Comparison of ENCODE assay signal across 1 cellular context in the genomic region with DNA sequence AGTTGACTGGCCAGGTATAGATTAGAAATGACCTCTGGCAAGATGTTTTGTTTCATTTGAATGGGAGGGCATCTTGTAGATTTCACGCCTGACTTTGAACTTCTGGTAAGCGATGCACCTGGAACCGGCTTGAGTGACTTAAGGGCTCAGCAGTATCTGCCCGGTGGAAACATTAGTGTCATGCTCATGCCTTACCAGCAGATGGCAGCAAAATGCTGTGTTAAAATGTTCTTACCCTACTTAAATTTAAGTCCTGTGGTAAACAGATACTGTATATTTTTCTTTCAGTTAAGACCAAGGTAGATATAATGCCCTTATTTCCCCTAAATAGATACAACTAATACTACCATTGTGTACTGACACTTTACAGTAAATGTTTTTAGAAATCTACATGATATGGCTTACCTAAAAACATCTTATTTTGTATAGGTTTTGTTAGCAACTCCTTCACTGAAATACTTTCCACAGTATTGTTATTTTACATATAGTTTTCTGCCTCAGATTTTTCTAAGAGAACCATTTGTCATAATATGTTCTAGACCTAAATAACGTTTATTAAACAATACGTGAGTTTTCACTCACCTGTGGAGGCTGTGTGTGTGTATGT.
TF ChIP-seq lines count a peak whose summit lies in the region.

No MANE protein-coding gene starts in this region.

TF ChIP-seq in endothelial cell of umbilical vein, 7 proteins besides CTCF, POLR2A, EP300 and RAD21:
- no peak for TF ChIP-seq GATA2 (IDR thresholded peaks at IDR 0.05; ENCODE audit: insufficient read depth, insufficient read length, low read depth, low read length)
- no peak for TF ChIP-seq FOS (IDR thresholded peaks at IDR 0.05; ENCODE audit: borderline replicate concordance, insufficient read depth, low read length)
- no peak for TF ChIP-seq MYC (IDR thresholded peaks at IDR 0.05; ENCODE audit: low read depth, low read length)
- TF ChIP-seq EZH2 (IDR thresholded peaks at IDR 0.05; ENCODE audit: borderline replicate concordance, low read depth, low read length, severe bottlenecking) = no peak
- no peak for TF ChIP-seq JUN (IDR thresholded peaks at IDR 0.05; ENCODE audit: borderline replicate concordance, insufficient read depth, insufficient read length, low read depth)
- no peak for TF ChIP-seq POLR2AphosphoS5 (IDR thresholded peaks at IDR 0.05; ENCODE audit: insufficient read depth, low read depth, low read length)
- TF ChIP-seq, protein P1, sequence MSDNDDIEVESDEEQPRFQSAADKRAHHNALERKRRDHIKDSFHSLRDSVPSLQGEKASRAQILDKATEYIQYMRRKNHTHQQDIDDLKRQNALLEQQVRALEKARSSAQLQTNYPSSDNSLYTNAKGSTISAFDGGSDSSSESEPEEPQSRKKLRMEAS (IDR thresholded peaks at IDR 0.05; ENCODE audit: insufficient read depth, insufficient read length) = no peak
